ENCODE assay signal across 15 cellular contexts in genomic region chr13:77265336-77265735, GRCh38.
DNase-seq lines count a peak whose midpoint lies in the region; ATAC-seq, FAIRE-seq and TF ChIP-seq lines count a peak whose summit lies in the region.
"Had no signal": no experiment of that assay in that cellular context is flagged by ENCODE, and none has a peak within 500 bp of the region (broad histone marks: within the 10 kb centered on the region; RNA-seq: fewer than 3 reads in every experiment).

No MANE protein-coding gene starts in this region.

- TF ChIP-seq CTCF in activated CD8-positive, alpha-beta T cell treated with anti-CD3 and anti-CD28 coated beads for 36 hours (IDR thresholded peaks at IDR 0.05): no peak
- TF ChIP-seq CTCF in mesothelial cell of epicardium (IDR thresholded peaks at IDR 0.05; ENCODE audit: unreplicated experiment) (no peak), type B pancreatic cell (conservative IDR thresholded peaks at IDR 0.05) (no peak), D721Med (IDR thresholded peaks at IDR 0.05; ENCODE audit: insufficient read depth, missing control alignments) (no peak)

- POLR2A ChIA-PET in activated CD8-positive, alpha-beta T cell treated with anti-CD3 and anti-CD28 coated beads for 36 hours (lab: Charles Lee): interaction anchor here (0.7 kb wide), 1 partner anchor 61 kb away, joined by 3 read pairs; no protein-coding TSS in a partner anchor
- POLR2A ChIA-PET in activated CD8-positive, alpha-beta T cell treated with anti-CD3 and anti-CD28 coated beads, Interleukin-2, amount 10 ng/mL, durations not matched to agents 7 days and 5 days (lab: Charles Lee): no interaction called here

- H3K9me3 ChIP-seq in T-helper 17 cell (ENCODE audit: control insufficient read depth, low read length, poor library complexity, severe bottlenecking): no peaks in the 10 kb centered on the region
- H3K9me3 ChIP-seq: HAP-1 had no signal

- no peaks in the 10 kb centered on the region for H3K4me1 Mint-ChIP-seq in activated CD8-positive, alpha-beta T cell treated with anti-CD3 and anti-CD28 coated beads for 36 hours (ENCODE audit: low read depth)
- no peaks in the 10 kb centered on the region for H3K4me1 Mint-ChIP-seq in activated CD8-positive, alpha-beta T cell treated with anti-CD3 and anti-CD28 coated beads, Interleukin-2, amount 10 ng/mL, durations not matched to agents 7 days and 5 days (ENCODE audit: low read depth)
- H3K4me1 Mint-ChIP-seq in T-helper 17 cell (peaks cover 5% of the 10 kb centered on the region), mesothelial cell of epicardium (peaks cover 22% of the 10 kb centered on the region), type B pancreatic cell (ENCODE audit: unreplicated experiment) (no peaks in the 10 kb centered on the region)
- H3K4me1 Mint-ChIP-seq: CD14-positive monocyte had no signal

- no peak overlapping the region for H3K4me3 Mint-ChIP-seq in activated CD8-positive, alpha-beta T cell treated with anti-CD3 and anti-CD28 coated beads for 36 hours
- no peak overlapping the region for H3K4me3 Mint-ChIP-seq in activated CD8-positive, alpha-beta T cell treated with anti-CD3 and anti-CD28 coated beads, Interleukin-2, amount 10 ng/mL, durations not matched to agents 7 days and 5 days
- H3K4me3 Mint-ChIP-seq in T-helper 17 cell (no peak overlapping the region), mesothelial cell of epicardium (no peak overlapping the region), type B pancreatic cell (no peak overlapping the region)
- H3K4me3 Mint-ChIP-seq: CD14-positive monocyte; CD8-positive, alpha-beta T cell had no signal

- intact Hi-C loops in activated CD8-positive, alpha-beta T cell treated with anti-CD3 and anti-CD28 coated beads for 36 hours (cut with micrococcal nuclease): no loop called here

- H3K36me3 Mint-ChIP-seq in activated CD8-positive, alpha-beta T cell treated with anti-CD3 and anti-CD28 coated beads for 36 hours (ENCODE audit: low read depth): peaks cover 22% of the 10 kb centered on the region
- peaks cover 29% of the 10 kb centered on the region for H3K36me3 Mint-ChIP-seq in activated CD8-positive, alpha-beta T cell treated with anti-CD3 and anti-CD28 coated beads, Interleukin-2, amount 10 ng/mL, durations not matched to agents 7 days and 5 days (ENCODE audit: low read depth)
- H3K36me3 Mint-ChIP-seq in T-helper 17 cell (ENCODE audit: low read depth) (peaks cover 2% of the 10 kb centered on the region), mesothelial cell of epicardium (peaks cover 13% of the 10 kb centered on the region), type B pancreatic cell (peaks cover 19% of the 10 kb centered on the region)

- peak overlapping the region; percentile 25 for H3K27ac Mint-ChIP-seq in activated CD8-positive, alpha-beta T cell treated with anti-CD3 and anti-CD28 coated beads for 36 hours
- no peak overlapping the region for H3K27ac Mint-ChIP-seq in activated CD8-positive, alpha-beta T cell treated with anti-CD3 and anti-CD28 coated beads, Interleukin-2, amount 10 ng/mL, durations not matched to agents 7 days and 5 days
- peak overlapping the region; percentile 79 for H3K27ac Mint-ChIP-seq in T-helper 17 cell
- peak overlapping the region; percentile 76 for H3K27ac Mint-ChIP-seq in mesothelial cell of epicardium
- H3K27ac Mint-ChIP-seq in type B pancreatic cell: peak overlapping the region; percentile 1
- H3K27ac Mint-ChIP-seq: CD8-positive, alpha-beta T cell had no signal

- CTCF ChIA-PET in activated CD8-positive, alpha-beta T cell treated with anti-CD3 and anti-CD28 coated beads for 36 hours (lab: Charles Lee): interaction anchor here (1.1 kb wide), 1 partner anchor 213 kb away, joined by 4 read pairs; no protein-coding TSS in a partner anchor
- CTCF ChIA-PET in activated CD8-positive, alpha-beta T cell treated with anti-CD3 and anti-CD28 coated beads, Interleukin-2, amount 10 ng/mL, durations not matched to agents 7 days and 5 days (lab: Charles Lee): interaction anchor here (2.7 kb wide), 1 partner anchor 212 kb away, joined by 13 read pairs; no protein-coding TSS in a partner anchor

- H3K27me3 Mint-ChIP-seq in activated CD8-positive, alpha-beta T cell treated with anti-CD3 and anti-CD28 coated beads for 36 hours: no peaks in the 10 kb centered on the region
- H3K27me3 Mint-ChIP-seq in activated CD8-positive, alpha-beta T cell treated with anti-CD3 and anti-CD28 coated beads, Interleukin-2, amount 10 ng/mL, durations not matched to agents 7 days and 5 days (ENCODE audit: low read depth): no peaks in the 10 kb centered on the region
- H3K27me3 Mint-ChIP-seq in T-helper 17 cell (no peaks in the 10 kb centered on the region), mesothelial cell of epicardium (ENCODE audit: low read depth) (no peaks in the 10 kb centered on the region), type B pancreatic cell (no peaks in the 10 kb centered on the region)

- FAIRE-seq in D721Med (lab: Jason Lieb, UNC): no peak

- DNase-seq in activated CD8-positive, alpha-beta T cell treated with anti-CD3 and anti-CD28 coated beads for 36 hours: no peak
- no peak for DNase-seq in activated CD8-positive, alpha-beta T cell treated with anti-CD3 and anti-CD28 coated beads, Interleukin-2, amount 10 ng/mL, durations not matched to agents 7 days and 5 days
- no peak for DNase-seq in T-helper 17 cell
- no peak for DNase-seq in mesothelial cell of epicardium (ENCODE audit: low spot score in 2 of 2, unreplicated experiment in 2 of 2)
- DNase-seq in type B pancreatic cell (ENCODE audit: extremely low spot score, unreplicated experiment): no peak
- no peak for DNase-seq in NCI-H510A treated with DMSO at 0.1 percent for 48 hours (lab: John Stamatoyannopoulos, UW)
- no peak for DNase-seq in D721Med (ENCODE audit: insufficient read length, low spot score)
- DNase-seq: CD8-positive, alpha-beta T cell; COR-L47; DND-41; GDM1; GOT3 had no signal

- no peak for ATAC-seq in activated CD8-positive, alpha-beta T cell treated with anti-CD3 and anti-CD28 coated beads for 36 hours
- ATAC-seq in activated CD8-positive, alpha-beta T cell treated with anti-CD3 and anti-CD28 coated beads, Interleukin-2, amount 10 ng/mL, durations not matched to agents 7 days and 5 days: no peak
- no peak for ATAC-seq in T-helper 17 cell
- ATAC-seq in HG02798 (IDR thresholded peaks at IDR 0.05; ENCODE audit: poor library complexity, unreplicated experiment): no peak
- ATAC-seq: CD8-positive, alpha-beta T cell had no signal

- H3K9me3 Mint-ChIP-seq in activated CD8-positive, alpha-beta T cell treated with anti-CD3 and anti-CD28 coated beads for 36 hours: no peaks in the 10 kb centered on the region
- H3K9me3 Mint-ChIP-seq in activated CD8-positive, alpha-beta T cell treated with anti-CD3 and anti-CD28 coated beads, Interleukin-2, amount 10 ng/mL, durations not matched to agents 7 days and 5 days (ENCODE audit: insufficient read depth): no peaks in the 10 kb centered on the region
- no peaks in the 10 kb centered on the region for H3K9me3 Mint-ChIP-seq in mesothelial cell of epicardium
- H3K9me3 Mint-ChIP-seq in type B pancreatic cell: no peaks in the 10 kb centered on the region
- H3K9me3 Mint-ChIP-seq: CD14-positive monocyte; CD8-positive, alpha-beta T cell had no signal
